In genomic region chr11:117900144-117900651, GRCh38 we compare ENCODE assay signal across 14 cellular contexts. TPM values are rescaled to one million over a fixed set of nuclear protein-coding genes. Genes with fewer than 3 reads are reported as not detected.
A peak's percentile ranks its signal among the peaks of the same experiment; 100 is the strongest.
DNase-seq lines count a peak whose midpoint lies in the region; ATAC-seq and TF ChIP-seq lines count a peak whose summit lies in the region.
"Had no signal": no experiment of that assay in that cellular context is flagged by ENCODE, and none has a peak within 500 bp of the region (broad histone marks: within the 10 kb centered on the region; RNA-seq: fewer than 3 reads in every experiment).

No MANE protein-coding gene starts in this region.

- TF ChIP-seq POLR2A in heart left ventricle (IDR thresholded peaks at IDR 0.05) = no peak

- H3K27me3 Mint-ChIP-seq in central memory CD8-positive, alpha-beta T cell = peaks cover 18% of the 10 kb centered on the region

- 62 to 95% (median 81%) methylated on average over 3 of the region's 3 CpGs for WGBS in heart left ventricle, 4 donors

- peak in 1 of 5 donors; percentile 32 for DNase-seq in heart left ventricle
- no peak for DNase-seq in right atrium auricular region (ENCODE audit: low spot score)
- no peak for DNase-seq in central memory CD8-positive, alpha-beta T cell (ENCODE audit: low spot score in 2 of 2)
- no peak for DNase-seq in upper lobe of right lung
- DNase-seq in activated T-cell treated with anti-CD3 and anti-CD28 coated beads for 4 hours = no peak
- DNase-seq: activated naive CD4-positive, alpha-beta T cell treated with anti-CD3 and anti-CD28 coated beads for 36 hours; MG63; naive thymus-derived CD8-positive, alpha-beta T cell; small intestine had no signal

- ATAC-seq in heart left ventricle (peak; percentile 27 to 51 (median 40)), HG03097 (IDR thresholded peaks at IDR 0.05; ENCODE audit: low FRiP score, unreplicated experiment) (peak; percentile 68), upper lobe of right lung (peak; percentile 43), HG02571 (IDR thresholded peaks at IDR 0.05; ENCODE audit: unreplicated experiment) (no peak), HG02981 (IDR thresholded peaks at IDR 0.05; ENCODE audit: unreplicated experiment) (no peak)
- ATAC-seq in central memory CD8-positive, alpha-beta T cell (replicated peaks; ENCODE audit: extremely low read depth, poor library complexity, severe bottlenecking) = peak; percentile 40

- H3K9me3 ChIP-seq in heart left ventricle (no peaks in the 10 kb centered on the region), right atrium auricular region (no peaks in the 10 kb centered on the region), upper lobe of right lung (no peaks in the 10 kb centered on the region)
- H3K9me3 ChIP-seq: MG63 had no signal

- H3K27me3 ChIP-seq in heart left ventricle (no peaks in the 10 kb centered on the region), right atrium auricular region (no peaks in the 10 kb centered on the region), upper lobe of right lung (peaks cover 1% of the 10 kb centered on the region)
- H3K27me3 ChIP-seq: MG63 had no signal

- no peak overlapping the region for H3K27ac Mint-ChIP-seq in central memory CD8-positive, alpha-beta T cell (ENCODE audit: low read depth)
- H3K27ac Mint-ChIP-seq: activated naive CD4-positive, alpha-beta T cell treated with anti-CD3 and anti-CD28 coated beads for 36 hours had no signal

- no peaks in the 10 kb centered on the region for H3K36me3 ChIP-seq in heart left ventricle
- H3K36me3 ChIP-seq in right atrium auricular region = no peaks in the 10 kb centered on the region
- H3K36me3 ChIP-seq in upper lobe of right lung = no peaks in the 10 kb centered on the region
- H3K36me3 ChIP-seq: MG63 had no signal

- H3K9me3 Mint-ChIP-seq in central memory CD8-positive, alpha-beta T cell = no peaks in the 10 kb centered on the region
- H3K9me3 Mint-ChIP-seq: activated naive CD4-positive, alpha-beta T cell treated with anti-CD3 and anti-CD28 coated beads for 36 hours; naive thymus-derived CD8-positive, alpha-beta T cell had no signal

- H3K4me1 Mint-ChIP-seq in central memory CD8-positive, alpha-beta T cell = no peaks in the 10 kb centered on the region

- H3K4me1 ChIP-seq in heart left ventricle (peaks cover 0 to 25% (median 0%) of the 10 kb centered on the region in 12 donors), right atrium auricular region (no peaks in the 10 kb centered on the region), upper lobe of right lung (no peaks in the 10 kb centered on the region)

- no peak overlapping the region for H3K4me3 ChIP-seq in heart left ventricle
- H3K4me3 ChIP-seq in right atrium auricular region = no peak overlapping the region
- no peak overlapping the region for H3K4me3 ChIP-seq in upper lobe of right lung
- H3K4me3 ChIP-seq: MG63 had no signal

- intact Hi-C loops in heart left ventricle (cut with DNase I) = loop anchor here in 4 of 10 donors (5.0 kb wide), 1 partner anchor 58 kb away; no protein-coding TSS in a partner anchor
- intact Hi-C loops in upper lobe of right lung (cut with DNase I) = no loop called here

- H3K27ac ChIP-seq in heart left ventricle (peak overlapping the region in 2 of 12 donors; percentile 37 to 39), right atrium auricular region (no peak overlapping the region), upper lobe of right lung (no peak overlapping the region)
- H3K27ac ChIP-seq: HL-60 had no signal

- H3K36me3 Mint-ChIP-seq in central memory CD8-positive, alpha-beta T cell (ENCODE audit: insufficient read depth) = no peaks in the 10 kb centered on the region

- no peak overlapping the region for H3K4me3 Mint-ChIP-seq in central memory CD8-positive, alpha-beta T cell
- H3K4me3 Mint-ChIP-seq: activated naive CD4-positive, alpha-beta T cell treated with anti-CD3 and anti-CD28 coated beads for 36 hours; naive thymus-derived CD8-positive, alpha-beta T cell had no signal

- no peak for TF ChIP-seq CTCF in heart left ventricle (IDR thresholded peaks at IDR 0.05)
- TF ChIP-seq CTCF in right atrium auricular region (IDR thresholded peaks at IDR 0.05) = no peak
- TF ChIP-seq CTCF in upper lobe of right lung (IDR thresholded peaks at IDR 0.05) = no peak

RNA-seq across cellular contexts. Expression of gene FXYD6, which starts 23.7 kb away (rescaled TPM):
- total RNA-seq in heart left ventricle = 10 to 100 TPM; 24.6 to 51.2 (median 35.0) TPM
- polyA plus RNA-seq in heart left ventricle = 10 to 100 TPM; 51.2 to 54.0 TPM
- 10 to 100 TPM; 28.6 to 42.6 TPM for total RNA-seq in right atrium auricular region
- 59.0 TPM for total RNA-seq in upper lobe of right lung
- total RNA-seq: activated naive CD4-positive, alpha-beta T cell treated with anti-CD3 and anti-CD28 coated beads for 36 hours; naive thymus-derived CD8-positive, alpha-beta T cell; NCI-H460 had no signal
- polyA plus RNA-seq: naive thymus-derived CD8-positive, alpha-beta T cell had no signal

RNA-seq across cellular contexts. Expression of gene TMPRSS13, which starts 29.0 kb away (rescaled TPM):
- total RNA-seq in heart left ventricle = under 1 TPM in 4 of 9 donors, not detected in 5; 0.06 to 0.51 (median 0.25) TPM
- under 1 TPM; 0.03 to 0.08 TPM for polyA plus RNA-seq in heart left ventricle
- not detected for total RNA-seq in right atrium auricular region
- total RNA-seq in upper lobe of right lung = 9.9 TPM
- total RNA-seq: NCI-H460 had no signal

Comparison
In these comparisons a context has a peak if more than half of its experiments do, and no peak if none do; other contexts are left out.
1. ATAC-seq: peak in heart left ventricle (4 of 4), HG03097 (single experiment), central memory CD8-positive, alpha-beta T cell (single experiment) and upper lobe of right lung (single experiment); none in HG02571 (single experiment) and HG02981 (single experiment).